In the genomic region with DNA sequence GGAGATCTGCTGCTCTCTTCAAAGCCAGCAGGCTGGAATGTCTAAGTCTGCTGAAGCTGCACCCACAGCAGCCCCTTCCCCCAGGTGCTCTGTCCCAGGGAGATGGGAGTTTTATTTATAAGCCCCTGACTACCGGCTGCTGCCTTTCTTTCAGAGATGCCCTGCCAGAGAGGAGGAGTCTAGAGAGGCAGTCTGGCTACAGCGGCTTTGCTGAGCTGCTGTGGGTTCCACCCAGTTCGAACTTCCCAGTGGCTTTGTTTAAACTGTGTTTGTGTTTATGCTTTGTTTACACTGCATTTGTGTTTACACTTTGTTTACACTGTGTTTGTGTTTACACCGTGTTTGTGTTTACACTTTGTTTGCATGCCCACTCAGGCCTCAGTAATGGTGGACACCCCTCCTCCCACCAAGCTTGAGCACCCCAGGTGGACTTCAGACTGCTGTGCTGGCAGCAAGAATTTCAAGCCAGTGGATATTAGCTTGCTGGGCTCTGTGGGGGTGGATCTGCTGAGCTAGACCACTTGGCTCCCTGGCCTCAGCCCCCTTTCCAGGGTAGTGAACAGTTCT, we compare ENCODE assay signal across 2 cellular contexts. TPM values are rescaled to one million over a fixed set of nuclear protein-coding genes. Genes with fewer than 3 reads are reported as not detected.
"Had no signal": no experiment of that assay in that cellular context is flagged by ENCODE, and none has a peak within 500 bp of the region (broad histone marks: within the 10 kb centered on the region; RNA-seq: fewer than 3 reads in every experiment).

No MANE protein-coding gene starts in this region.

RNA-seq across cellular contexts. Expression of a gene that starts 45.4 kb away (rescaled TPM):
- total RNA-seq: M059J had no signal
- polyA plus RNA-seq: SK-N-SH had no signal
